17 cellular contexts compared by ENCODE assay signal in genomic region chr1:183605904-183606303, GRCh38. TPM values are rescaled to one million over a fixed set of nuclear protein-coding genes. Genes with fewer than 3 reads are reported as not detected.
A peak's percentile ranks its signal among the peaks of the same experiment; 100 is the strongest.
DNase-seq lines count a peak whose midpoint lies in the region; ATAC-seq and TF ChIP-seq lines count a peak whose summit lies in the region.
"Had no signal": no experiment of that assay in that cellular context is flagged by ENCODE, and none has a peak within 500 bp of the region (broad histone marks: within the 10 kb centered on the region; RNA-seq: fewer than 3 reads in every experiment).

No MANE protein-coding gene starts in this region.

- no peak overlapping the region for H3K9ac ChIP-seq in BLaER1 treated with 17β-estradiol and CSF1 and Interleukin-3, amounts not matched to agents 10 nM and 100 nM
- H3K9ac ChIP-seq in OCI-LY3 (ENCODE audit: low read length), result peak overlapping the region; percentile 77

- H3K27ac ChIP-seq in BLaER1 treated with 17β-estradiol and CSF1 and Interleukin-3, amounts not matched to agents 10 nM and 100 nM, result peak overlapping the region in 8 of 11 experiments; percentile 7 to 84 (median 72); a peak in 9 of 22 replicates
- H3K27ac ChIP-seq in OCI-LY3 (ENCODE audit: low read length) (peak overlapping the region; percentile 93), left lung (peak overlapping the region; percentile 8 to 96)
- H3K27ac ChIP-seq: 22Rv1 had no signal

- H3K4me3 Mint-ChIP-seq in osteocyte (ENCODE audit: unreplicated experiment), result no peak overlapping the region
- H3K4me3 Mint-ChIP-seq: CD4-positive, CD25-positive, alpha-beta regulatory T cell had no signal

- no peaks in the 10 kb centered on the region for H4K20me1 ChIP-seq in BLaER1 treated with 17β-estradiol and CSF1 and Interleukin-3, amounts not matched to agents 10 nM and 100 nM
- H4K20me1 ChIP-seq in OCI-LY3 (ENCODE audit: insufficient read depth, low read length), result no peaks in the 10 kb centered on the region

- H3K27ac Mint-ChIP-seq in osteocyte (ENCODE audit: unreplicated experiment), result peak overlapping the region; percentile 41

- no peaks in the 10 kb centered on the region for H3K27me3 ChIP-seq in BLaER1 treated with 17β-estradiol and CSF1 and Interleukin-3, amounts not matched to agents 10 nM and 100 nM
- H3K27me3 ChIP-seq in OCI-LY3 (ENCODE audit: low read depth, low read length) (no peaks in the 10 kb centered on the region), left lung (no peaks in the 10 kb centered on the region)

- H3K79me2 ChIP-seq in OCI-LY3 (ENCODE audit: low read length), result peaks cover 23% of the 10 kb centered on the region

- H3K9me3 Mint-ChIP-seq in osteocyte (ENCODE audit: unreplicated experiment), result no peaks in the 10 kb centered on the region

- H3K27me3 Mint-ChIP-seq in osteocyte (ENCODE audit: unreplicated experiment), result no peaks in the 10 kb centered on the region

- no peaks in the 10 kb centered on the region for H3K36me3 ChIP-seq in BLaER1 treated with 17β-estradiol and CSF1 and Interleukin-3, amounts not matched to agents 10 nM and 100 nM
- H3K36me3 ChIP-seq in OCI-LY3 (replicated peaks; ENCODE audit: low read depth, low read length) (no peaks in the 10 kb centered on the region), left lung (no peaks in the 10 kb centered on the region)
- H3K36me3 ChIP-seq: HAP-1 had no signal

- 0 out of 2 replicates have a peak overlapping the region, but pooled peaks have one; percentile 9 for H2AFZ ChIP-seq in OCI-LY3 (ENCODE audit: low read depth, low read length)

- peaks cover 0 to 8% (median 0%) of the 10 kb centered on the region in 11 experiments; a peak in 3 of 22 replicates for H3K9me3 ChIP-seq in BLaER1 treated with 17β-estradiol and CSF1 and Interleukin-3, amounts not matched to agents 10 nM and 100 nM (replicated peaks in 1 of 11)
- H3K9me3 ChIP-seq in OCI-LY3 (ENCODE audit: insufficient read depth, low read length) (no peaks in the 10 kb centered on the region), left lung (no peaks in the 10 kb centered on the region)
- H3K9me3 ChIP-seq: HAP-1 had no signal

- intact Hi-C loops in left lung (cut with DNase I), result no loop called here

- peaks cover 54% of the 10 kb centered on the region for H3K4me1 Mint-ChIP-seq in osteocyte (ENCODE audit: unreplicated experiment)
- H3K4me1 Mint-ChIP-seq: CD4-positive, CD25-positive, alpha-beta regulatory T cell had no signal

- no peaks in the 10 kb centered on the region for H3K36me3 Mint-ChIP-seq in osteocyte (ENCODE audit: unreplicated experiment)
- H3K36me3 Mint-ChIP-seq: CD4-positive, CD25-positive, alpha-beta regulatory T cell had no signal

- no peak for TF ChIP-seq CTCF in OCI-LY3 (IDR thresholded peaks at IDR 0.05; ENCODE audit: low read depth, low read length)
- no peak for TF ChIP-seq CTCF in left lung (IDR thresholded peaks at IDR 0.05)
- TF ChIP-seq CTCF in osteocyte (IDR thresholded peaks at IDR 0.05), result no peak

- H3K4me2 ChIP-seq in BLaER1 treated with 17β-estradiol and CSF1 and Interleukin-3, amounts not matched to agents 10 nM and 100 nM, result peak overlapping the region in 5 of 11 experiments; percentile 28 to 88 (median 80); a peak in 8 of 22 replicates
- H3K4me2 ChIP-seq in OCI-LY3 (ENCODE audit: low read length), result peak overlapping the region; percentile 80

- ATAC-seq in left lung (no peak), HG03354 (IDR thresholded peaks at IDR 0.05; ENCODE audit: poor library complexity, severe bottlenecking, unreplicated experiment) (no peak)
- ATAC-seq: HepG2 had no signal

- no peak overlapping the region for H3K4me3 ChIP-seq in BLaER1 treated with 17β-estradiol and CSF1 and Interleukin-3, amounts not matched to agents 10 nM and 100 nM
- H3K4me3 ChIP-seq in OCI-LY3 (ENCODE audit: low read length) (peak overlapping the region; percentile 67; the same call in 1 of the 2 replicates), left lung (no peak overlapping the region)
- H3K4me3 ChIP-seq: HAP-1 had no signal

- DNase-seq in left lung (no peak), osteocyte (ENCODE audit: extremely low spot score, unreplicated experiment) (no peak), NOMO-1 treated with dmso at 0.1 percent for 144 hours (lab: John Stamatoyannopoulos, UW; ENCODE audit: unreplicated experiment) (no peak), HUDEP-2 (lab: John Stamatoyannopoulos, UW; ENCODE audit: unreplicated experiment in 76 of 76) (no peak)
- no peak for DNase-seq in stimulated activated CD8-positive, alpha-beta memory T cell treated with anti-CD3 and anti-CD28 coated beads, Interleukin-4, amount 100 ng/mL, for 48 hours
- DNase-seq: CD4-positive, CD25-positive, alpha-beta regulatory T cell; DMS53; GF-D8 had no signal

- peaks cover 15 to 97% (median 55%) of the 10 kb centered on the region in 10 experiments; a peak in 18 of 20 replicates for H3K4me1 ChIP-seq in BLaER1 treated with 17β-estradiol and CSF1 and Interleukin-3, amounts not matched to agents 10 nM and 100 nM
- H3K4me1 ChIP-seq in OCI-LY3 (ENCODE audit: low read length) (peaks cover 98% of the 10 kb centered on the region), left lung (peaks cover 8 to 94% of the 10 kb centered on the region in 2 donors)
- H3K4me1 ChIP-seq: HAP-1 had no signal

RNA-seq across cellular contexts. Expression of gene NCF2, which starts 15.6 kb away (rescaled TPM):
- total RNA-seq in left lung (100 to 1,000 TPM in 1 of 2 donors, 10 to 100 TPM in 1; 70.9 to 139 TPM), osteocyte (not detected in 2 replicates)
- total RNA-seq: A673, H1 had no signal

RNA-seq across cellular contexts. Expression of gene ARPC5, which starts 29.7 kb away (rescaled TPM):
- 100 to 1,000 TPM; 171 to 208 TPM for total RNA-seq in left lung
- 126 and 127 TPM in 2 replicates for total RNA-seq in osteocyte

RNA-seq across cellular contexts. Expression of gene APOBEC4, which starts 47.2 kb away (rescaled TPM):
- total RNA-seq in left lung, result under 1 TPM; 0.26 to 0.89 TPM
- total RNA-seq in osteocyte, result not detected in 2 replicates
- total RNA-seq: A673; CD4-positive, CD25-positive, alpha-beta regulatory T cell; H1; HepG2; HT1080 had no signal

Comparison
In these comparisons a context has a peak if more than half of its experiments do, and no peak if none do; other contexts are left out.
1. RNA of gene NCF2, which starts 15.6 kb away (total RNA-seq): 70.9 to 139 TPM in left lung; not detected in osteocyte; every median in the first group is over 10 times any median in the second.
2. Peak in every context shown above with its lines, with median percentiles within 50 percentile points of each other: H3K27ac ChIP-seq.